Comparison of ENCODE assay signal across 29 cellular contexts in the genomic region with DNA sequence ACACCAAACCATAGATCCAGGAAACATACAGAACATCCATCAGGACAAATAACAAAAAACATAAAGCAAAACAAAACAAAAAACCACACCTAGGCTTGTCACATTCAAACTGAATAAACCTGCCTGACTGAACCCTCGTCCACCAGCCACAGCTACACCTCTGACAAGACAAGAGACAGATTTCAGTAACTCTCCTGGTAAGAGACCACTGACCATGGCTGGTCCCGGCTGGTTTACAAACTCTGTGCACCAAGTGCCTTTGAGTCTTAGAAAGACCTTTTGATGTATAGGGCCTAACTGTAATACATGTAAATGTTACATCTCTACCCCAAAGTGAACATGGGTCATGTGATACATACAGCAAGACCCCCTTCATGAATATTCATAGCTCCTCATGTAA.
"Had no signal": no experiment of that assay in that cellular context is flagged by ENCODE, and none has a peak within 500 bp of the region (broad histone marks: within the 10 kb centered on the region; RNA-seq: fewer than 3 reads in every experiment).

No MANE protein-coding gene starts in this region.

- H3K36me3 ChIP-seq: heart left ventricle, ovary, prostate gland, stomach, thyroid gland had no signal

- H3K9me3 ChIP-seq: heart left ventricle, ovary, prostate gland, stomach, thyroid gland had no signal

- ATAC-seq: activated CD8-positive, alpha-beta T cell treated with anti-CD3 and anti-CD28 coated beads for 36 hours; heart left ventricle; naive thymus-derived CD4-positive, alpha-beta T cell; stimulated activated naive B cell treated with anti-CD40 and anti-IgM and Interleukin-4, amounts not matched to agents 10 μg/mL and 1 μg/mL and 100 μg/mL, for 72 hours had no signal

- H3K27me3 ChIP-seq: heart left ventricle, ovary, stomach, thyroid gland had no signal

- H3K27me3 Mint-ChIP-seq: activated B cell treated with CpG ODN at 0.5 μM for 24 hours; activated CD8-positive, alpha-beta T cell treated with anti-CD3 and anti-CD28 coated beads for 36 hours; activated naive CD4-positive, alpha-beta T cell treated with anti-CD3 and anti-CD28 coated beads, Interleukin-2, amount 50 U/mL, for 24 hours; central memory CD8-positive, alpha-beta T cell; memory B cell; naive thymus-derived CD4-positive, alpha-beta T cell; stimulated activated naive B cell treated with anti-CD40 and anti-IgM and Interleukin-4, amounts not matched to agents 10 μg/mL and 1 μg/mL and 100 μg/mL, for 72 hours had no signal

- H3K36me3 Mint-ChIP-seq: activated naive CD4-positive, alpha-beta T cell treated with anti-CD3 and anti-CD28 coated beads, Interleukin-2, amount 50 U/mL, for 24 hours; immature natural killer cell; memory B cell; naive thymus-derived CD4-positive, alpha-beta T cell; stimulated activated naive B cell treated with anti-CD40 and anti-IgM and Interleukin-4, amounts not matched to agents 10 μg/mL and 1 μg/mL and 100 μg/mL, for 72 hours had no signal

- H3K4me3 Mint-ChIP-seq: activated B cell treated with CpG ODN at 0.5 μM for 24 hours; activated CD8-positive, alpha-beta T cell treated with anti-CD3 and anti-CD28 coated beads for 36 hours; activated naive CD4-positive, alpha-beta T cell treated with anti-CD3 and anti-CD28 coated beads, Interleukin-2, amount 50 U/mL, for 24 hours; activated T-helper 1 cell treated with anti-CD3 and anti-CD28 coated beads, Interleukin-12 subunit alpha, Interleukin-12 subunit beta, Interleukin-2, Interleukin-4 antibody, amounts not matched to agents 30 ng/mL and 10 ng/mL and 1 ng/mL, durations not matched to agents 14 hours and 24 hours and 36 hours; central memory CD8-positive, alpha-beta T cell; immature natural killer cell; memory B cell; naive thymus-derived CD4-positive, alpha-beta T cell; stimulated activated naive B cell treated with anti-CD40 and anti-IgM and Interleukin-4, amounts not matched to agents 10 μg/mL and 1 μg/mL and 100 μg/mL, for 72 hours; T-helper 2 cell treated with Interferon-gamma antibody and Interleukin-4, amounts not matched to agents 5 μg/mL and 100 μg/mL, for 36 hours had no signal

- H3K4me1 Mint-ChIP-seq: central memory CD8-positive, alpha-beta T cell had no signal

- H3K27ac Mint-ChIP-seq: activated B cell treated with CpG ODN at 0.5 μM for 24 hours; activated CD8-positive, alpha-beta T cell treated with anti-CD3 and anti-CD28 coated beads for 36 hours; activated naive CD4-positive, alpha-beta T cell treated with anti-CD3 and anti-CD28 coated beads, Interleukin-2, amount 50 U/mL, for 24 hours; activated T-helper 1 cell treated with anti-CD3 and anti-CD28 coated beads, Interleukin-12 subunit alpha, Interleukin-12 subunit beta, Interleukin-2, Interleukin-4 antibody, amounts not matched to agents 30 ng/mL and 10 ng/mL and 1 ng/mL, durations not matched to agents 14 hours and 24 hours and 36 hours; memory B cell; stimulated activated naive B cell treated with anti-CD40 and anti-IgM and Interleukin-4, amounts not matched to agents 10 μg/mL and 1 μg/mL and 100 μg/mL, for 72 hours; T-helper 2 cell treated with Interferon-gamma antibody and Interleukin-4, amounts not matched to agents 5 μg/mL and 100 μg/mL, for 36 hours had no signal

- H3K27ac ChIP-seq: heart left ventricle, ovary, prostate gland, stomach, thyroid gland had no signal

- H3K4me1 ChIP-seq: prostate gland had no signal

- DNase-seq: activated B cell treated with CpG ODN at 0.5 μM for 24 hours; activated CD4-positive, alpha-beta T cell treated with anti-CD3 and anti-CD28 coated beads, Interleukin-2, amount 50 U/mL, for 1 hour; activated CD8-positive, alpha-beta T cell treated with anti-CD3 and anti-CD28 coated beads for 36 hours; activated T-cell treated with anti-CD3 and anti-CD28 coated beads, Interleukin-2, amount 50 U/mL, for 1 hour; anterior cingulate cortex; effector memory CD4-positive, alpha-beta T cell; erythroblast; heart left ventricle; hypothalamus; immature natural killer cell; kidney; midbrain; naive thymus-derived CD4-positive, alpha-beta T cell; retina; stimulated activated CD4-positive, alpha-beta T cell treated with anti-CD3 and anti-CD28 coated beads, Interleukin-1b, Interleukin-23, amount 100 ng/mL, for 48 hours; stimulated activated CD4-positive, alpha-beta T cell treated with anti-CD3 and anti-CD28 coated beads, Interleukin-4, amount 100 ng/mL, for 4 hours; stimulated activated CD8-positive, alpha-beta memory T cell treated with anti-CD3 and anti-CD28 coated beads, Interleukin-4, amount 100 ng/mL, for 48 hours; stimulated activated naive B cell treated with anti-CD40 and anti-IgM and Interleukin-4, amounts not matched to agents 10 μg/mL and 1 μg/mL and 100 μg/mL, for 72 hours; stomach; T-helper 1 cell; thyroid gland had no signal

- H3K9me3 Mint-ChIP-seq: activated B cell treated with CpG ODN at 0.5 μM for 24 hours; activated CD8-positive, alpha-beta T cell treated with anti-CD3 and anti-CD28 coated beads for 36 hours; activated naive CD4-positive, alpha-beta T cell treated with anti-CD3 and anti-CD28 coated beads, Interleukin-2, amount 50 U/mL, for 24 hours; activated T-helper 1 cell treated with anti-CD3 and anti-CD28 coated beads, Interleukin-12 subunit alpha, Interleukin-12 subunit beta, Interleukin-2, Interleukin-4 antibody, amounts not matched to agents 30 ng/mL and 10 ng/mL and 1 ng/mL, durations not matched to agents 14 hours and 24 hours and 36 hours; central memory CD8-positive, alpha-beta T cell; immature natural killer cell; memory B cell; naive thymus-derived CD4-positive, alpha-beta T cell; stimulated activated naive B cell treated with anti-CD40 and anti-IgM and Interleukin-4, amounts not matched to agents 10 μg/mL and 1 μg/mL and 100 μg/mL, for 72 hours; T-helper 2 cell treated with Interferon-gamma antibody and Interleukin-4, amounts not matched to agents 5 μg/mL and 100 μg/mL, for 36 hours had no signal

- H3K4me3 ChIP-seq: heart left ventricle, ovary, prostate gland, smooth muscle cell, stomach, thyroid gland had no signal
